Comparison of ENCODE assay signal across 19 cellular contexts in the genomic region with DNA sequence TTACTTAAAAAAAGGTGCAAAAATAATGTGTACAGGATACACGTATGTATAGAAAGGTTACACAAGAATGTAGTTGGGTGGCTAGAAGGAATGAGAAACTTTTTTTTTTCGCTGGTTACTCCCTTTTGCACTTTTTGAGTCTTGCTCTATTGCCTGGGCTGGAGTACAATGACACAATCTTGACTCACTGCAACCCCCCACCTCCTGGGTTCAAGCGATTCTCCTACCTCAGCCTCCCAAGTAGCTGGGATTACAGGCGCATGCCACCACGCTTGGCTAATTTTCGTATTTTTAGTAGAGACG.
"Had no signal": no experiment of that assay in that cellular context is flagged by ENCODE, and none has a peak within 500 bp of the region (broad histone marks: within the 10 kb centered on the region; RNA-seq: fewer than 3 reads in every experiment).

No MANE protein-coding gene starts in this region.

- H3K9me3 Mint-ChIP-seq: activated CD4-positive, alpha-beta T cell treated with anti-CD3 and anti-CD28 coated beads, Interleukin-2, amount 10 ng/mL, durations not matched to agents 24 days and 14 days; activated naive CD4-positive, alpha-beta T cell treated with anti-CD3 and anti-CD28 coated beads, Interleukin-2, amount 50 U/mL, for 24 hours; activated T-cell treated with anti-CD3 and anti-CD28 coated beads, Interleukin-2, amount 50 U/mL, for 4 hours; dendritic cell treated with granulocyte-macrophage colony-stimulating factor and Interleukin-4, amounts not matched to agents 40 ng/mL and 50 ng/mL, for 4 days; T-helper 2 cell treated with Interferon-gamma antibody and Interleukin-4, amounts not matched to agents 5 μg/mL and 100 μg/mL, for 36 hours had no signal

- H3K27ac ChIP-seq: breast epithelium, left ventricle myocardium inferior, tibial artery, uterus had no signal

- H3K36me3 ChIP-seq: breast epithelium, uterus had no signal

- H3K27me3 ChIP-seq: breast epithelium, tibial artery, uterus had no signal

- H3K4me3 ChIP-seq: breast epithelium, left ventricle myocardium inferior, tibial artery, uterus had no signal

- H3K4me1 ChIP-seq: uterus had no signal

- H3K27me3 Mint-ChIP-seq: activated CD4-positive, alpha-beta T cell treated with anti-CD3 and anti-CD28 coated beads, Interleukin-2, amount 10 ng/mL, durations not matched to agents 24 days and 14 days; activated naive CD4-positive, alpha-beta T cell treated with anti-CD3 and anti-CD28 coated beads, Interleukin-2, amount 50 U/mL, for 24 hours; dendritic cell treated with granulocyte-macrophage colony-stimulating factor and Interleukin-4, amounts not matched to agents 40 ng/mL and 50 ng/mL, for 4 days; progenitor cell of endocrine pancreas had no signal

- ATAC-seq: activated CD8-positive, alpha-beta T cell treated with anti-CD3 and anti-CD28 coated beads, Interleukin-2, amount 10 ng/mL, durations not matched to agents 7 days and 5 days; activated T-cell treated with anti-CD3 and anti-CD28 coated beads, Interleukin-2, amount 50 U/mL, for 4 hours had no signal

- H3K27ac Mint-ChIP-seq: activated CD4-positive, alpha-beta T cell treated with anti-CD3 and anti-CD28 coated beads, Interleukin-2, amount 10 ng/mL, durations not matched to agents 24 days and 14 days; activated CD8-positive, alpha-beta T cell treated with anti-CD3 and anti-CD28 coated beads, Interleukin-2, amount 10 ng/mL, durations not matched to agents 7 days and 5 days; activated naive CD4-positive, alpha-beta T cell treated with anti-CD3 and anti-CD28 coated beads, Interleukin-2, amount 50 U/mL, for 24 hours; dendritic cell treated with granulocyte-macrophage colony-stimulating factor and Interleukin-4, amounts not matched to agents 40 ng/mL and 50 ng/mL, for 4 days; progenitor cell of endocrine pancreas; T-helper 2 cell treated with Interferon-gamma antibody and Interleukin-4, amounts not matched to agents 5 μg/mL and 100 μg/mL, for 36 hours had no signal

- H3K4me3 Mint-ChIP-seq: activated CD4-positive, alpha-beta T cell treated with anti-CD3 and anti-CD28 coated beads, Interleukin-2, amount 10 ng/mL, durations not matched to agents 24 days and 14 days; activated CD8-positive, alpha-beta T cell treated with anti-CD3 and anti-CD28 coated beads, Interleukin-2, amount 10 ng/mL, durations not matched to agents 7 days and 5 days; activated naive CD4-positive, alpha-beta T cell treated with anti-CD3 and anti-CD28 coated beads, Interleukin-2, amount 50 U/mL, for 24 hours; activated T-cell treated with anti-CD3 and anti-CD28 coated beads, Interleukin-2, amount 50 U/mL, for 4 hours; dendritic cell treated with granulocyte-macrophage colony-stimulating factor and Interleukin-4, amounts not matched to agents 40 ng/mL and 50 ng/mL, for 4 days; T-helper 2 cell treated with Interferon-gamma antibody and Interleukin-4, amounts not matched to agents 5 μg/mL and 100 μg/mL, for 36 hours had no signal

- DNase-seq: activated CD4-positive, alpha-beta T cell treated with anti-CD3 and anti-CD28 coated beads, Interleukin-2, amount 10 ng/mL, durations not matched to agents 24 days and 14 days; activated CD4-positive, CD25-positive, alpha-beta regulatory T cell; activated CD8-positive, alpha-beta T cell treated with anti-CD3 and anti-CD28 coated beads, Interleukin-2, amount 10 ng/mL, durations not matched to agents 7 days and 5 days; activated gamma-delta T cell; activated T-cell treated with anti-CD3 and anti-CD28 coated beads, Interleukin-2, amount 50 U/mL, for 4 hours; cerebellar nuclear complex; effector memory CD4-positive, alpha-beta T cell; head of caudate nucleus; kidney glomerular epithelial cell; left ventricle myocardium inferior; stimulated activated naive CD4-positive, alpha-beta T cell treated with Interleukin-2 at 50 U/mL for 16 hours; substantia nigra; tibial artery; uterus had no signal

- H3K9me3 ChIP-seq: breast epithelium, left ventricle myocardium inferior, tibial artery, uterus had no signal
